9 cellular contexts compared by ENCODE assay signal in genomic region chr6:31272856-31273626, GRCh38. TPM values are rescaled to one million over a fixed set of nuclear protein-coding genes. Genes with fewer than 3 reads are reported as not detected.
DNase-seq lines count a peak whose midpoint lies in the region; ATAC-seq and TF ChIP-seq lines count a peak whose summit lies in the region.
"Had no signal": no experiment of that assay in that cellular context is flagged by ENCODE, and none has a peak within 500 bp of the region (broad histone marks: within the 10 kb centered on the region; RNA-seq: fewer than 3 reads in every experiment).

No MANE protein-coding gene starts in this region.

- peak in 1 of 2 donors; percentile 8 for TF ChIP-seq POLR2A in uterus (IDR thresholded peaks at IDR 0.05)

- H3K4me1 Mint-ChIP-seq in activated naive CD8-positive, alpha-beta T cell treated with anti-CD3 and anti-CD28 coated beads, Interleukin-2, amount 50 U/mL, for 24 hours, result peaks cover 45% of the 10 kb centered on the region

- H3K27ac ChIP-seq in mucosa of rectum (ENCODE audit: low read depth in 2 of 2, low read length in 2 of 2), result peak overlapping the region; percentile 89 to 92
- peak overlapping the region; percentile 76 to 100 for H3K27ac ChIP-seq in uterus

- H3K36me3 ChIP-seq in mucosa of rectum (ENCODE audit: control insufficient read depth in 2 of 2, insufficient read depth in 2 of 2, low read length in 2 of 2) (peaks cover 9 to 20% of the 10 kb centered on the region in 2 donors), uterus (no peaks in the 10 kb centered on the region)

- H3K27me3 ChIP-seq in mucosa of rectum (ENCODE audit: control insufficient read depth in 2 of 2, insufficient read depth in 2 of 2, low read length in 2 of 2), result no peaks in the 10 kb centered on the region
- no peaks in the 10 kb centered on the region for H3K27me3 ChIP-seq in uterus

- ATAC-seq in activated naive CD8-positive, alpha-beta T cell treated with anti-CD3 and anti-CD28 coated beads, Interleukin-2, amount 50 U/mL, for 24 hours, result peak; percentile 33
- no peak for ATAC-seq in GM19467 (IDR thresholded peaks at IDR 0.05; ENCODE audit: unreplicated experiment)
- no peak for ATAC-seq in HG03571 (IDR thresholded peaks at IDR 0.05; ENCODE audit: unreplicated experiment)

- peak overlapping the region; percentile 79 to 80 for H3K4me3 ChIP-seq in mucosa of rectum (ENCODE audit: low read length in 2 of 2)
- peak overlapping the region; percentile 32 to 93 for H3K4me3 ChIP-seq in uterus

- H3K36me3 Mint-ChIP-seq in activated naive CD8-positive, alpha-beta T cell treated with anti-CD3 and anti-CD28 coated beads, Interleukin-2, amount 50 U/mL, for 24 hours (ENCODE audit: low read depth), result peaks cover 28% of the 10 kb centered on the region

- no peaks in the 10 kb centered on the region for H3K27me3 Mint-ChIP-seq in activated naive CD8-positive, alpha-beta T cell treated with anti-CD3 and anti-CD28 coated beads, Interleukin-2, amount 50 U/mL, for 24 hours

- intact Hi-C loops in uterus (cut with DNase I; ENCODE audit: low total_unique reads), result loop anchor here (10.0 kb wide), 1 partner anchor 92 kb away; no protein-coding TSS in a partner anchor

- TF ChIP-seq CTCF in uterus (IDR thresholded peaks at IDR 0.05), result no peak

- H3K9me3 ChIP-seq in mucosa of rectum (ENCODE audit: control insufficient read depth in 2 of 2, low read length in 2 of 2), result no peaks in the 10 kb centered on the region
- no peaks in the 10 kb centered on the region for H3K9me3 ChIP-seq in uterus
- H3K9me3 ChIP-seq: SJSA1 had no signal

- DNase-seq in stimulated activated CD4-positive, alpha-beta T cell treated with anti-CD3 and anti-CD28 coated beads, Interleukin-15, amount 100 ng/mL, for 24 hours, result peak; percentile 45
- DNase-seq in stimulated activated CD4-positive, alpha-beta T cell treated with anti-CD3 and anti-CD28 coated beads, Interleukin-2, amount 100 ng/mL, for 48 hours, result no peak
- peak; percentile 41 for DNase-seq in activated naive CD8-positive, alpha-beta T cell treated with anti-CD3 and anti-CD28 coated beads, Interleukin-2, amount 50 U/mL, for 24 hours
- no peak for DNase-seq in uterus
- no peak for DNase-seq in germinal center (ENCODE audit: low spot score)

- no peaks in the 10 kb centered on the region for H3K9me3 Mint-ChIP-seq in activated naive CD8-positive, alpha-beta T cell treated with anti-CD3 and anti-CD28 coated beads, Interleukin-2, amount 50 U/mL, for 24 hours

- H3K27ac Mint-ChIP-seq in activated naive CD8-positive, alpha-beta T cell treated with anti-CD3 and anti-CD28 coated beads, Interleukin-2, amount 50 U/mL, for 24 hours, result peak overlapping the region; percentile 99

- peak overlapping the region; percentile 94 for H3K4me3 Mint-ChIP-seq in activated naive CD8-positive, alpha-beta T cell treated with anti-CD3 and anti-CD28 coated beads, Interleukin-2, amount 50 U/mL, for 24 hours

- H3K9ac ChIP-seq in mucosa of rectum (ENCODE audit: low read depth in 1 of 2, low read length in 2 of 2), result peak overlapping the region; percentile 80 to 83

- H3K4me1 ChIP-seq in mucosa of rectum (ENCODE audit: control insufficient read depth in 2 of 2, insufficient read depth in 2 of 2, low read length in 2 of 2) (peaks cover 8 to 11% of the 10 kb centered on the region in 2 donors), uterus (peaks cover 0 to 3% of the 10 kb centered on the region in 2 donors)

RNA-seq across cellular contexts. Expression of gene HLA-C, which starts 1.1 kb away (rescaled TPM):
- total RNA-seq in uterus, result 100 to 1,000 TPM; 209 to 650 (median 336) TPM

Comparison
In these comparisons a context has a peak if more than half of its experiments do, and no peak if none do; other contexts are left out.
1. DNase-seq: peak in stimulated activated CD4-positive, alpha-beta T cell treated with anti-CD3 and anti-CD28 coated beads, Interleukin-15, amount 100 ng/mL, for 24 hours (single experiment) and activated naive CD8-positive, alpha-beta T cell treated with anti-CD3 and anti-CD28 coated beads, Interleukin-2, amount 50 U/mL, for 24 hours (single experiment); none in stimulated activated CD4-positive, alpha-beta T cell treated with anti-CD3 and anti-CD28 coated beads, Interleukin-2, amount 100 ng/mL, for 48 hours (0 of 2), uterus (0 of 2) and germinal center (single experiment).